In the genomic region with DNA sequence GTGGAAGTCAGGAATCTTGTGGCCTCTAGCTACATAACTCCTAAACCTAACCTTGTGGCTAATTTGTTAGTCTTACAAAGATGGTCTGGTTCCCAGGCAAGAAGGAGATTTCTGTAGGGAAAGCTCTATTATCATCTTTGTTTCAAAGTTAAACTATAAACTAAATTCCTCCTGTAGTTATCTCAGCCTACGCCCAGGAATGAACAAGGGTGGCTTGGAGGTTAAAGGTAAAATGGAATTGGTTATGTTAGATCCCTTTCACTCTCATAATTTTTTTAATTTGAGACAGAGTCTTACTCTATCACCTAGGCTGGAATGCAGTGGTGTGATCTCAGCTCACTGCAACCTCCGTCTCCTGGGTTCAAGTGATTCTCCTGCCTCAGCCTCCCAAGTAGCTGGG, we compare ENCODE assay signal across 14 cellular contexts. TPM values are rescaled to one million over a fixed set of nuclear protein-coding genes. Genes with fewer than 3 reads are reported as not detected.
A peak's percentile ranks its signal among the peaks of the same experiment; 100 is the strongest.
DNase-seq lines count a peak whose midpoint lies in the region; ATAC-seq and TF ChIP-seq lines count a peak whose summit lies in the region.
"Had no signal": no experiment of that assay in that cellular context is flagged by ENCODE, and none has a peak within 500 bp of the region (broad histone marks: within the 10 kb centered on the region; RNA-seq: fewer than 3 reads in every experiment).

No MANE protein-coding gene starts in this region.

- H3K4me1 Mint-ChIP-seq in neural crest cell = no peaks in the 10 kb centered on the region
- H3K4me1 Mint-ChIP-seq: CD4-positive, alpha-beta memory T cell had no signal

- TF ChIP-seq CTCF in neural crest cell (conservative IDR thresholded peaks at IDR 0.05) (no peak), transverse colon (IDR thresholded peaks at IDR 0.05) (no peak)

- peaks cover 0 to 23% (median 3%) of the 10 kb centered on the region in 4 donors for H3K4me1 ChIP-seq in transverse colon

- in situ Hi-C loops in transverse colon (cut with MboI; ENCODE audit: low pct_ligation_motif_present in 1 of 4, low pct_unique_long_range_greater_than_20kb in 1 of 4, low sequenced_read_pairs in 3 of 4) = no loop called here
- in situ Hi-C loops in G401 (cut with HindIII; ENCODE audit: low sequenced_read_pairs) = no loop called here

- no peak for TF ChIP-seq POLR2A in transverse colon (IDR thresholded peaks at IDR 0.05)

- ATAC-seq in left colon = peak; percentile 83
- ATAC-seq: HCT116 had no signal

- no peak overlapping the region for H3K4me3 Mint-ChIP-seq in neural crest cell
- H3K4me3 Mint-ChIP-seq: CD4-positive, alpha-beta memory T cell; H9 had no signal

- DNase-seq in left colon = no peak
- DNase-seq in neural crest cell (ENCODE audit: low read depth, low spot score) = no peak
- DNase-seq in transverse colon = no peak
- no peak for DNase-seq in G401 (ENCODE audit: low spot score)
- DNase-seq in central memory CD4-positive, alpha-beta T cell = no peak
- DNase-seq in SIG-M5 treated with dmso at 0.1 percent for 504 hours (lab: John Stamatoyannopoulos, UW; ENCODE audit: unreplicated experiment) = no peak
- DNase-seq: C1 segment of cervical spinal cord; Calu3; CD4-positive, alpha-beta memory T cell; COR-L47; DMS53; DMS79 treated with DMSO at 0.1 percent for 48 hours; H9 had no signal

- peaks cover 2% of the 10 kb centered on the region in 2 donors for H3K9me3 ChIP-seq in transverse colon

- H3K36me3 Mint-ChIP-seq in neural crest cell (ENCODE audit: low read depth) = peaks cover 12% of the 10 kb centered on the region

- no peaks in the 10 kb centered on the region for H3K27me3 Mint-ChIP-seq in neural crest cell (ENCODE audit: low read depth)
- H3K27me3 Mint-ChIP-seq: CD4-positive, alpha-beta memory T cell had no signal

- H3K36me3 ChIP-seq in transverse colon = no peaks in the 10 kb centered on the region

- H3K4me3 ChIP-seq in transverse colon = no peak overlapping the region

- peak overlapping the region; percentile 12 for H3K27ac Mint-ChIP-seq in neural crest cell (ENCODE audit: unreplicated experiment)
- H3K27ac Mint-ChIP-seq: CD4-positive, alpha-beta memory T cell had no signal

- peak overlapping the region; percentile 59 to 69 (median 62) for H3K27ac ChIP-seq in transverse colon

- no peaks in the 10 kb centered on the region for H3K27me3 ChIP-seq in transverse colon

- H3K9me3 Mint-ChIP-seq in neural crest cell = peaks cover 3% of the 10 kb centered on the region

- 55 to 59% methylated on average over 2 of the region's 2 CpGs for WGBS in transverse colon (ENCODE audit: low coverage in 1 of 2), 2 donors

- intact Hi-C loops in left colon (cut with DNase I, micrococcal nuclease) (no loop called here), transverse colon (cut with DNase I; ENCODE audit: low total_unique reads) (no loop called here)

- TF ChIP-seq EP300 in transverse colon (IDR thresholded peaks at IDR 0.05; ENCODE audit: low read depth) = no peak

RNA-seq across cellular contexts. Expression of a gene that starts 24.6 kb away (rescaled TPM):
- 10 to 100 TPM; 16.9 to 26.2 TPM for total RNA-seq in left colon
- total RNA-seq in neural crest cell = 12.3 and 14.6 TPM in 2 replicates
- total RNA-seq in transverse colon = 10 to 100 TPM in 2 of 4 donors, 1 to 10 TPM in 2; 4.8 to 49.4 (median 11.4) TPM
- 4.1 and 10.0 TPM in 2 replicates for total RNA-seq in G401 (2014; rRNA removed; shearing (Covaris generic))
